13 cellular contexts compared by ENCODE assay signal in genomic region chr17:47945080-47945479, GRCh38. TPM values are rescaled to one million over a fixed set of nuclear protein-coding genes. Genes with fewer than 3 reads are reported as not detected.
A peak's percentile ranks its signal among the peaks of the same experiment; 100 is the strongest.
DNase-seq lines count a peak whose midpoint lies in the region; ATAC-seq, FAIRE-seq and TF ChIP-seq lines count a peak whose summit lies in the region.
"Had no signal": no experiment of that assay in that cellular context is flagged by ENCODE, and none has a peak within 500 bp of the region (broad histone marks: within the 10 kb centered on the region; RNA-seq: fewer than 3 reads in every experiment).

No MANE protein-coding gene starts in this region.

- BruUV-seq in HepG2 (replicated peaks; lab: Mats Ljungman, UMichigan) = no TSS peak

- H3K36me3 Mint-ChIP-seq in activated naive CD4-positive, alpha-beta T cell treated with anti-CD3 and anti-CD28 coated beads for 36 hours (ENCODE audit: low read depth) = peaks cover 29% of the 10 kb centered on the region
- H3K36me3 Mint-ChIP-seq in activated CD8-positive, alpha-beta T cell treated with anti-CD3 and anti-CD28 coated beads, Interleukin-2, amount 10 ng/mL, durations not matched to agents 7 days and 5 days (ENCODE audit: low read depth) = peaks cover 56% of the 10 kb centered on the region

- POLR2A ChIA-PET in activated CD8-positive, alpha-beta T cell treated with anti-CD3 and anti-CD28 coated beads, Interleukin-2, amount 10 ng/mL, durations not matched to agents 7 days and 5 days (lab: Charles Lee) = interaction anchor here (2.9 kb wide), 1 partner anchor 49 kb away, joined by 8 read pairs; the partner anchor contains the start of gene SP2
- POLR2A ChIA-PET in HepG2 (lab: Yijun Ruan, JAX) = no interaction called here

- no peak for TF ChIP-seq POLR2A in HepG2 (IDR thresholded peaks at IDR 0.05; ENCODE audit: insufficient read depth in 1 of 2, low read depth in 2 of 2, low read length in 2 of 2)

- H3K4me3 Mint-ChIP-seq in activated naive CD4-positive, alpha-beta T cell treated with anti-CD3 and anti-CD28 coated beads for 36 hours = no peak overlapping the region
- H3K4me3 Mint-ChIP-seq in activated CD8-positive, alpha-beta T cell treated with anti-CD3 and anti-CD28 coated beads, Interleukin-2, amount 10 ng/mL, durations not matched to agents 7 days and 5 days = peak overlapping the region; percentile 58

- H3K9me2 ChIP-seq in Karpas-422 (replicated peaks; ENCODE audit: insufficient read depth, low read length) = no peaks in the 10 kb centered on the region

- H3K4me3 ChIP-seq in HepG2 (replicated peaks in 1 of 3; ENCODE audit: insufficient read depth in 1 of 3, low read depth in 2 of 3, low read length in 3 of 3) = no peak overlapping the region
- H3K4me3 ChIP-seq in thoracic aorta = no peak overlapping the region
- H3K4me3 ChIP-seq in Karpas-422 (ENCODE audit: low read length) = no peak overlapping the region

- CTCF ChIA-PET in activated naive CD4-positive, alpha-beta T cell treated with anti-CD3 and anti-CD28 coated beads for 36 hours (lab: Charles Lee) = interaction anchor here (0.6 to 7.6 kb wide), 7 partner anchors 26 to 104 kb away, joined by 3 to 69 read pairs (median 5); partner anchors contain the start of genes CDK5RAP3 and SCRN2
- CTCF ChIA-PET in activated CD8-positive, alpha-beta T cell treated with anti-CD3 and anti-CD28 coated beads, Interleukin-2, amount 10 ng/mL, durations not matched to agents 7 days and 5 days (lab: Charles Lee) = interaction anchor here (1.0 to 12.9 kb wide), 13 partner anchors 11 to 131 kb away, joined by 3 to 328 read pairs (median 5); partner anchors contain the start of genes CDK5RAP3, PRR15L and SCRN2
- CTCF ChIA-PET in HepG2 (lab: Yijun Ruan, JAX; ENCODE audit: low intra/inter-chr PET ratio, low total read pairs) = no interaction called here

- H3K27ac ChIP-seq in HepG2 (ENCODE audit: extremely low read length, insufficient read depth, low read length) (peak overlapping the region; percentile 55), thoracic aorta (peak overlapping the region; percentile 19 to 52), Karpas-422 (ENCODE audit: low read length) (no peak overlapping the region)

- FAIRE-seq in HepG2 (lab: Jason Lieb, UNC) = no peak
- FAIRE-seq: bronchial epithelial cell had no signal

- TF ChIP-seq CTCF in HepG2 (CRISPR knock-in tag; IDR thresholded peaks at IDR 0.05) (no peak), thoracic aorta (IDR thresholded peaks at IDR 0.05) (no peak)

- peak; percentile 41 for DNase-seq in activated naive CD4-positive, alpha-beta T cell treated with anti-CD3 and anti-CD28 coated beads for 36 hours
- no peak for DNase-seq in activated naive CD4-positive, alpha-beta T cell treated with Interleukin-2 at 50 U/mL for 16 hours
- DNase-seq in activated CD8-positive, alpha-beta T cell treated with anti-CD3 and anti-CD28 coated beads, Interleukin-2, amount 10 ng/mL, durations not matched to agents 7 days and 5 days = peak; percentile 60
- no peak for DNase-seq in HepG2 (ENCODE audit: low spot score)
- no peak for DNase-seq in thoracic aorta (ENCODE audit: low spot score)
- DNase-seq in Karpas-422 = no peak
- DNase-seq in NCI-H2171 treated with DMSO at 0.1 percent for 48 hours (lab: John Stamatoyannopoulos, UW) = no peak
- DNase-seq: activated CD4-positive, CD25-positive, alpha-beta regulatory T cell; left cardiac atrium; NCI-H187 had no signal

- no peak for TF ChIP-seq EP300 in HepG2 (IDR thresholded peaks at IDR 0.05; ENCODE audit: low read depth in 2 of 2, low read length in 2 of 2)
- TF ChIP-seq EP300 in HepG2 (CRISPR knock-in tag; IDR thresholded peaks at IDR 0.05; ENCODE audit: borderline replicate concordance) = no peak

- no peaks in the 10 kb centered on the region for H3K27me3 ChIP-seq in HepG2 (ENCODE audit: control insufficient read depth in 1 of 2, insufficient read depth in 2 of 2, low read length in 2 of 2)
- H3K27me3 ChIP-seq in thoracic aorta (replicated peaks; ENCODE audit: insufficient read depth) = no peaks in the 10 kb centered on the region
- no peaks in the 10 kb centered on the region for H3K27me3 ChIP-seq in Karpas-422 (ENCODE audit: low read length)

- no peaks in the 10 kb centered on the region for H3K9me3 ChIP-seq in HepG2 (ENCODE audit: low read length)
- H3K9me3 ChIP-seq in thoracic aorta = no peaks in the 10 kb centered on the region
- H3K9me3 ChIP-seq in Karpas-422 (ENCODE audit: low read length) = no peaks in the 10 kb centered on the region

- H3K4me2 ChIP-seq in HepG2 (ENCODE audit: low read depth, low read length) (no peak overlapping the region), Karpas-422 (ENCODE audit: low read depth, low read length, poor library complexity, severe bottlenecking) (no peak overlapping the region)

- no peak for ATAC-seq in activated CD8-positive, alpha-beta T cell treated with anti-CD3 and anti-CD28 coated beads, Interleukin-2, amount 10 ng/mL, durations not matched to agents 7 days and 5 days
- ATAC-seq in HepG2 (no peak), thoracic aorta (ENCODE audit: insufficient number of reproducible peaks, low FRiP score, low read depth) (no peak), GM18858 (IDR thresholded peaks at IDR 0.05; ENCODE audit: unreplicated experiment) (no peak)
- ATAC-seq: Panc1 had no signal

- H3K4me1 Mint-ChIP-seq in activated naive CD4-positive, alpha-beta T cell treated with anti-CD3 and anti-CD28 coated beads for 36 hours (ENCODE audit: low read depth) = peaks cover 73% of the 10 kb centered on the region
- peaks cover 79% of the 10 kb centered on the region for H3K4me1 Mint-ChIP-seq in activated CD8-positive, alpha-beta T cell treated with anti-CD3 and anti-CD28 coated beads, Interleukin-2, amount 10 ng/mL, durations not matched to agents 7 days and 5 days (ENCODE audit: low read depth)

- H3K79me2 ChIP-seq in HepG2 (ENCODE audit: insufficient read depth, low read length) (peaks cover 20% of the 10 kb centered on the region), Karpas-422 (ENCODE audit: low read length) (peaks cover 8% of the 10 kb centered on the region)

- peaks cover 3% of the 10 kb centered on the region for H3K9me3 Mint-ChIP-seq in activated naive CD4-positive, alpha-beta T cell treated with anti-CD3 and anti-CD28 coated beads for 36 hours
- H3K9me3 Mint-ChIP-seq in activated CD8-positive, alpha-beta T cell treated with anti-CD3 and anti-CD28 coated beads, Interleukin-2, amount 10 ng/mL, durations not matched to agents 7 days and 5 days (ENCODE audit: insufficient read depth) = no peaks in the 10 kb centered on the region

- in situ Hi-C loops in HepG2 (cut with HindIII; ENCODE audit: extremely low pct_ligation_motif_present, low pct_unique_long_range_greater_than_20kb) = no loop called here

- no peak for TF ChIP-seq RAD21 in HepG2 (CRISPR knock-in tag; IDR thresholded peaks at IDR 0.05)

- H3K36me3 ChIP-seq in HepG2 (replicated peaks in 1 of 2; ENCODE audit: control insufficient read depth in 1 of 2, insufficient read depth in 2 of 2, low read length in 2 of 2) (peaks cover 6 to 42% of the 10 kb centered on the region in 2 experiments), thoracic aorta (no peaks in the 10 kb centered on the region), Karpas-422 (ENCODE audit: insufficient read depth, low read length) (no peaks in the 10 kb centered on the region; the same call in 1 of the 2 replicates)

- WGBS in HepG2 (ENCODE audit: low lambda C conversion rate) = 96% methylated on average over 8 of the region's 8 CpGs

- H3K9ac ChIP-seq in HepG2 (ENCODE audit: insufficient read depth, low read depth, low read length) (no peak overlapping the region), Karpas-422 (ENCODE audit: low read length) (no peak overlapping the region)

- H3K4me1 ChIP-seq in HepG2 (ENCODE audit: insufficient read depth, low read length) (peaks cover 92% of the 10 kb centered on the region), thoracic aorta (ENCODE audit: control insufficient read depth in 1 of 2, low read depth in 2 of 2) (peaks cover 13 to 44% of the 10 kb centered on the region in 2 donors), Karpas-422 (ENCODE audit: low read length) (peaks cover 54% of the 10 kb centered on the region)

- H4K20me1 ChIP-seq in HepG2 (ENCODE audit: insufficient read depth, low read length) (no peaks in the 10 kb centered on the region), Karpas-422 (ENCODE audit: insufficient read depth, low read depth, low read length) (no peaks in the 10 kb centered on the region)

- peak overlapping the region; percentile 60 for H3K27ac Mint-ChIP-seq in activated naive CD4-positive, alpha-beta T cell treated with anti-CD3 and anti-CD28 coated beads for 36 hours
- peak overlapping the region; percentile 91 for H3K27ac Mint-ChIP-seq in activated CD8-positive, alpha-beta T cell treated with anti-CD3 and anti-CD28 coated beads, Interleukin-2, amount 10 ng/mL, durations not matched to agents 7 days and 5 days

- intact Hi-C loops in activated naive CD4-positive, alpha-beta T cell treated with anti-CD3 and anti-CD28 coated beads for 36 hours (cut with micrococcal nuclease) = no loop called here
- intact Hi-C loops in HepG2 (cut with micrococcal nuclease; ENCODE audit: unreplicated experiment) = no loop called here

- no peak overlapping the region for H2AFZ ChIP-seq in HepG2 (ENCODE audit: low read length)
- H2AFZ ChIP-seq in Karpas-422 (ENCODE audit: low read length) = no peak overlapping the region

- no peaks in the 10 kb centered on the region for H3K27me3 Mint-ChIP-seq in activated naive CD4-positive, alpha-beta T cell treated with anti-CD3 and anti-CD28 coated beads for 36 hours (ENCODE audit: low read depth)
- no peaks in the 10 kb centered on the region for H3K27me3 Mint-ChIP-seq in activated CD8-positive, alpha-beta T cell treated with anti-CD3 and anti-CD28 coated beads, Interleukin-2, amount 10 ng/mL, durations not matched to agents 7 days and 5 days (ENCODE audit: low read depth)

RNA-seq across cellular contexts. Expression of gene PNPO, which starts 3.7 kb away (rescaled TPM):
- 10 to 100 TPM; 35.5 to 37.0 TPM for total RNA-seq in activated naive CD4-positive, alpha-beta T cell treated with anti-CD3 and anti-CD28 coated beads for 36 hours
- total RNA-seq in activated CD8-positive, alpha-beta T cell treated with anti-CD3 and anti-CD28 coated beads, Interleukin-2, amount 10 ng/mL, durations not matched to agents 7 days and 5 days = 10 to 100 TPM; 37.9 to 44.0 TPM
- total RNA-seq in HepG2 (2016; rRNA removed; fragmentation: Illumina TruSeq; extraction: Trizol) (63.3 and 110 TPM in 2 replicates), thoracic aorta (10 to 100 TPM; 16.9 to 28.9 TPM)
- total RNA-seq in HepG2 (2016; cell fraction: cytosol; rRNA removed; fragmentation: Illumina TruSeq; extraction: Trizol; ENCODE audit: low read depth) = 8.6 and 9.4 TPM in 2 replicates
- total RNA-seq in HepG2 (2016; cell fraction: insoluble cytoplasmic fraction; rRNA removed; fragmentation: Illumina TruSeq; extraction: Trizol) = 66.0 and 103 TPM in 2 replicates
- 30.0 and 31.1 TPM in 2 replicates for total RNA-seq in HepG2 (2016; cell fraction: membrane; rRNA removed; fragmentation: Illumina TruSeq; extraction: Trizol)
- total RNA-seq in HepG2 (2016; cell fraction: nucleus; rRNA removed; fragmentation: Illumina TruSeq; extraction: Trizol) = 31.0 and 31.3 TPM in 2 replicates
- polyA plus RNA-seq in HepG2 (2011; rRNA removed) = 47.9 and 48.1 TPM in 2 replicates
- polyA plus RNA-seq in HepG2 (2011; cell fraction: cytosol; rRNA removed) = 42.3 and 49.3 TPM in 2 replicates
- polyA plus RNA-seq in HepG2 (2011; cell fraction: nucleus; rRNA removed) = 24.7 and 35.1 TPM in 2 replicates
- 19.7 and 25.0 TPM in 2 replicates for polyA plus RNA-seq in HepG2 (2012)
- polyA plus RNA-seq in HepG2 (2016; cell fraction: cytosol; fragmentation: Illumina TruSeq; extraction: Trizol; ENCODE audit: low read depth) = 4.4 and 5.2 TPM in 2 replicates
- polyA plus RNA-seq in HepG2 (2016; cell fraction: insoluble cytoplasmic fraction; fragmentation: Illumina TruSeq; extraction: Trizol; ENCODE audit: low read depth) = 60.3 and 63.0 TPM in 2 replicates
- polyA plus RNA-seq in HepG2 (2016; cell fraction: membrane; fragmentation: Illumina TruSeq; extraction: Trizol; ENCODE audit: low read depth) = 18.9 and 19.7 TPM in 2 replicates
- 38.2 and 38.8 TPM in 2 replicates for polyA plus RNA-seq in HepG2 (2016; cell fraction: nucleus; fragmentation: Illumina TruSeq; extraction: Trizol; ENCODE audit: insufficient read depth, low read depth)
- polyA minus RNA-seq in HepG2 (2011; rRNA and poly(A)+ RNA removed; ENCODE audit: low replicate concordance) = 64.3 and 90.4 TPM in 2 replicates
- 33.1 and 41.3 TPM in 2 replicates for polyA minus RNA-seq in HepG2 (2011; cell fraction: cytosol; rRNA and poly(A)+ RNA removed)
- 24.2 and 35.4 TPM in 2 replicates for polyA minus RNA-seq in HepG2 (2011; cell fraction: nucleus; rRNA and poly(A)+ RNA removed)
- total RNA-seq in Karpas-422 (2014; rRNA removed; shearing (Covaris generic); ENCODE audit: low replicate concordance) = 26.8 and 32.0 TPM in 2 replicates

RNA-seq across cellular contexts. Expression of gene PRR15L, which starts 12.6 kb away (rescaled TPM):
- not detected for total RNA-seq in activated naive CD4-positive, alpha-beta T cell treated with anti-CD3 and anti-CD28 coated beads for 36 hours
- total RNA-seq in activated CD8-positive, alpha-beta T cell treated with anti-CD3 and anti-CD28 coated beads, Interleukin-2, amount 10 ng/mL, durations not matched to agents 7 days and 5 days = not detected
- total RNA-seq in HepG2 (2016; rRNA removed; fragmentation: Illumina TruSeq; extraction: Trizol) (2.0 and 2.4 TPM in 2 replicates), thoracic aorta (1 to 10 TPM in 1 of 2 donors, not detected in 1; 1.4 TPM)
- 0.40 and 0.62 TPM in 2 replicates for total RNA-seq in HepG2 (2016; cell fraction: cytosol; rRNA removed; fragmentation: Illumina TruSeq; extraction: Trizol; ENCODE audit: low read depth)
- 1.9 and 2.5 TPM in 2 replicates for total RNA-seq in HepG2 (2016; cell fraction: insoluble cytoplasmic fraction; rRNA removed; fragmentation: Illumina TruSeq; extraction: Trizol)
- 0.93 and 1.0 TPM in 2 replicates for total RNA-seq in HepG2 (2016; cell fraction: membrane; rRNA removed; fragmentation: Illumina TruSeq; extraction: Trizol)
- 0.65 and 0.88 TPM in 2 replicates for total RNA-seq in HepG2 (2016; cell fraction: nucleus; rRNA removed; fragmentation: Illumina TruSeq; extraction: Trizol)
- 0.44 and 0.47 TPM in 2 replicates for polyA plus RNA-seq in HepG2 (2011; rRNA removed)
- polyA plus RNA-seq in HepG2 (2011; cell fraction: cytosol; rRNA removed) = 0.64 and 0.77 TPM in 2 replicates
- 0.37 and 0.81 TPM in 2 replicates for polyA plus RNA-seq in HepG2 (2011; cell fraction: nucleus; rRNA removed)
- 0.49 and 0.95 TPM in 2 replicates for polyA plus RNA-seq in HepG2 (2012)
- 0.11 and 0.28 TPM in 2 replicates for polyA plus RNA-seq in HepG2 (2016; cell fraction: cytosol; fragmentation: Illumina TruSeq; extraction: Trizol; ENCODE audit: low read depth)
- 2.2 TPM in 2 replicates for polyA plus RNA-seq in HepG2 (2016; cell fraction: insoluble cytoplasmic fraction; fragmentation: Illumina TruSeq; extraction: Trizol; ENCODE audit: low read depth)
- polyA plus RNA-seq in HepG2 (2016; cell fraction: membrane; fragmentation: Illumina TruSeq; extraction: Trizol; ENCODE audit: low read depth) = 0.43 and 0.52 TPM in 2 replicates
- polyA plus RNA-seq in HepG2 (2016; cell fraction: nucleus; fragmentation: Illumina TruSeq; extraction: Trizol; ENCODE audit: insufficient read depth, low read depth) = 1.1 and 1.2 TPM in 2 replicates
- polyA minus RNA-seq in HepG2 (2011; rRNA and poly(A)+ RNA removed; ENCODE audit: low replicate concordance) = 1.4 TPM in 1 of 2 replicates, not detected in the other
- 0.40 and 0.44 TPM in 2 replicates for polyA minus RNA-seq in HepG2 (2011; cell fraction: cytosol; rRNA and poly(A)+ RNA removed)
- 0.62 TPM in 1 of 2 replicates, not detected in the other for polyA minus RNA-seq in HepG2 (2011; cell fraction: nucleus; rRNA and poly(A)+ RNA removed)
- total RNA-seq in Karpas-422 (2014; rRNA removed; shearing (Covaris generic); ENCODE audit: low replicate concordance) = 0.97 and 2.7 TPM in 2 replicates

RNA-seq across cellular contexts. Expression of gene CDK5RAP3, which starts 25.8 kb away (rescaled TPM):
- total RNA-seq in activated naive CD4-positive, alpha-beta T cell treated with anti-CD3 and anti-CD28 coated beads for 36 hours = 100 to 1,000 TPM; 174 to 175 TPM
- 100 to 1,000 TPM; 186 to 196 TPM for total RNA-seq in activated CD8-positive, alpha-beta T cell treated with anti-CD3 and anti-CD28 coated beads, Interleukin-2, amount 10 ng/mL, durations not matched to agents 7 days and 5 days
- total RNA-seq in HepG2 (2016; rRNA removed; fragmentation: Illumina TruSeq; extraction: Trizol) (86.8 and 128 TPM in 2 replicates), thoracic aorta (100 to 1,000 TPM; 125 to 192 TPM)
- total RNA-seq in HepG2 (2016; cell fraction: cytosol; rRNA removed; fragmentation: Illumina TruSeq; extraction: Trizol; ENCODE audit: low read depth) = 13.1 and 20.6 TPM in 2 replicates
- 90.9 and 132 TPM in 2 replicates for total RNA-seq in HepG2 (2016; cell fraction: insoluble cytoplasmic fraction; rRNA removed; fragmentation: Illumina TruSeq; extraction: Trizol)
- 26.2 and 30.9 TPM in 2 replicates for total RNA-seq in HepG2 (2016; cell fraction: membrane; rRNA removed; fragmentation: Illumina TruSeq; extraction: Trizol)
- total RNA-seq in HepG2 (2016; cell fraction: nucleus; rRNA removed; fragmentation: Illumina TruSeq; extraction: Trizol) = 159 and 187 TPM in 2 replicates
- polyA plus RNA-seq in HepG2 (2011; rRNA removed) = 154 and 183 TPM in 2 replicates
- 59.3 and 67.0 TPM in 2 replicates for polyA plus RNA-seq in HepG2 (2011; cell fraction: cytosol; rRNA removed)
- 2,013 and 2,090 TPM in 2 replicates for polyA plus RNA-seq in HepG2 (2011; cell fraction: nucleus; rRNA removed)
- polyA plus RNA-seq in HepG2 (2012) = 136 and 152 TPM in 2 replicates
- 10.8 and 13.3 TPM in 2 replicates for polyA plus RNA-seq in HepG2 (2016; cell fraction: cytosol; fragmentation: Illumina TruSeq; extraction: Trizol; ENCODE audit: low read depth)
- 72.7 and 80.7 TPM in 2 replicates for polyA plus RNA-seq in HepG2 (2016; cell fraction: insoluble cytoplasmic fraction; fragmentation: Illumina TruSeq; extraction: Trizol; ENCODE audit: low read depth)
- 16.6 and 19.4 TPM in 2 replicates for polyA plus RNA-seq in HepG2 (2016; cell fraction: membrane; fragmentation: Illumina TruSeq; extraction: Trizol; ENCODE audit: low read depth)
- polyA plus RNA-seq in HepG2 (2016; cell fraction: nucleus; fragmentation: Illumina TruSeq; extraction: Trizol; ENCODE audit: insufficient read depth, low read depth) = 373 and 385 TPM in 2 replicates
- polyA minus RNA-seq in HepG2 (2011; rRNA and poly(A)+ RNA removed; ENCODE audit: low replicate concordance) = 116 and 143 TPM in 2 replicates
- 25.7 and 29.3 TPM in 2 replicates for polyA minus RNA-seq in HepG2 (2011; cell fraction: cytosol; rRNA and poly(A)+ RNA removed)
- 252 and 268 TPM in 2 replicates for polyA minus RNA-seq in HepG2 (2011; cell fraction: nucleus; rRNA and poly(A)+ RNA removed)
- 213 and 402 TPM in 2 replicates for total RNA-seq in Karpas-422 (2014; rRNA removed; shearing (Covaris generic); ENCODE audit: low replicate concordance)

RNA-seq across cellular contexts. Expression of gene SP2, which starts 49.0 kb away (rescaled TPM):
- 10 to 100 TPM; 17.4 to 19.5 TPM for total RNA-seq in activated naive CD4-positive, alpha-beta T cell treated with anti-CD3 and anti-CD28 coated beads for 36 hours
- total RNA-seq in activated CD8-positive, alpha-beta T cell treated with anti-CD3 and anti-CD28 coated beads, Interleukin-2, amount 10 ng/mL, durations not matched to agents 7 days and 5 days = 10 to 100 TPM; 23.7 to 24.5 TPM
- 1.4 and 1.5 TPM in 2 replicates for total RNA-seq in HepG2 (2016; rRNA removed; fragmentation: Illumina TruSeq; extraction: Trizol)
- 0.44 and 0.71 TPM in 2 replicates for total RNA-seq in HepG2 (2016; cell fraction: cytosol; rRNA removed; fragmentation: Illumina TruSeq; extraction: Trizol; ENCODE audit: low read depth)
- total RNA-seq in HepG2 (2016; cell fraction: insoluble cytoplasmic fraction; rRNA removed; fragmentation: Illumina TruSeq; extraction: Trizol) = 1.1 and 1.3 TPM in 2 replicates
- 2.2 and 2.7 TPM in 2 replicates for total RNA-seq in HepG2 (2016; cell fraction: membrane; rRNA removed; fragmentation: Illumina TruSeq; extraction: Trizol)
- total RNA-seq in HepG2 (2016; cell fraction: nucleus; rRNA removed; fragmentation: Illumina TruSeq; extraction: Trizol) = 1.6 and 2.4 TPM in 2 replicates
- 4.2 and 4.8 TPM in 2 replicates for polyA plus RNA-seq in HepG2 (2011; rRNA removed)
- polyA plus RNA-seq in HepG2 (2011; cell fraction: cytosol; rRNA removed) = 1.9 and 2.3 TPM in 2 replicates
- 13.9 and 14.8 TPM in 2 replicates for polyA plus RNA-seq in HepG2 (2011; cell fraction: nucleus; rRNA removed)
- polyA plus RNA-seq in HepG2 (2012) = 10.5 and 11.9 TPM in 2 replicates
- 1.5 and 1.9 TPM in 2 replicates for polyA plus RNA-seq in HepG2 (2016; cell fraction: cytosol; fragmentation: Illumina TruSeq; extraction: Trizol; ENCODE audit: low read depth)
- polyA plus RNA-seq in HepG2 (2016; cell fraction: insoluble cytoplasmic fraction; fragmentation: Illumina TruSeq; extraction: Trizol; ENCODE audit: low read depth) = 6.9 and 11.6 TPM in 2 replicates
- 4.2 and 5.0 TPM in 2 replicates for polyA plus RNA-seq in HepG2 (2016; cell fraction: membrane; fragmentation: Illumina TruSeq; extraction: Trizol; ENCODE audit: low read depth)
- polyA plus RNA-seq in HepG2 (2016; cell fraction: nucleus; fragmentation: Illumina TruSeq; extraction: Trizol; ENCODE audit: insufficient read depth, low read depth) = 12.2 and 15.0 TPM in 2 replicates
- polyA minus RNA-seq in HepG2 (2011; rRNA and poly(A)+ RNA removed; ENCODE audit: low replicate concordance) = 4.3 and 7.9 TPM in 2 replicates
- 2.9 and 5.7 TPM in 2 replicates for polyA minus RNA-seq in HepG2 (2011; cell fraction: cytosol; rRNA and poly(A)+ RNA removed)
- 3.1 and 3.5 TPM in 2 replicates for polyA minus RNA-seq in HepG2 (2011; cell fraction: nucleus; rRNA and poly(A)+ RNA removed)
- total RNA-seq in thoracic aorta = 10 to 100 TPM in 1 of 2 donors, 1 to 10 TPM in 1; 6.4 to 10.9 TPM
- total RNA-seq in Karpas-422 (2014; rRNA removed; shearing (Covaris generic); ENCODE audit: low replicate concordance) = 3.6 and 4.4 TPM in 2 replicates

Comparison
In these comparisons a context has a peak if more than half of its experiments do, and no peak if none do; other contexts are left out.
1. DNase-seq: peak in activated naive CD4-positive, alpha-beta T cell treated with anti-CD3 and anti-CD28 coated beads for 36 hours (single experiment) and activated CD8-positive, alpha-beta T cell treated with anti-CD3 and anti-CD28 coated beads, Interleukin-2, amount 10 ng/mL, durations not matched to agents 7 days and 5 days (single experiment); none in activated naive CD4-positive, alpha-beta T cell treated with Interleukin-2 at 50 U/mL for 16 hours (single experiment), HepG2 (single experiment), thoracic aorta (single experiment), Karpas-422 (single experiment) and NCI-H2171 treated with DMSO at 0.1 percent for 48 hours (single experiment).